ENCODE assay signal across 8 cellular contexts in the genomic region with DNA sequence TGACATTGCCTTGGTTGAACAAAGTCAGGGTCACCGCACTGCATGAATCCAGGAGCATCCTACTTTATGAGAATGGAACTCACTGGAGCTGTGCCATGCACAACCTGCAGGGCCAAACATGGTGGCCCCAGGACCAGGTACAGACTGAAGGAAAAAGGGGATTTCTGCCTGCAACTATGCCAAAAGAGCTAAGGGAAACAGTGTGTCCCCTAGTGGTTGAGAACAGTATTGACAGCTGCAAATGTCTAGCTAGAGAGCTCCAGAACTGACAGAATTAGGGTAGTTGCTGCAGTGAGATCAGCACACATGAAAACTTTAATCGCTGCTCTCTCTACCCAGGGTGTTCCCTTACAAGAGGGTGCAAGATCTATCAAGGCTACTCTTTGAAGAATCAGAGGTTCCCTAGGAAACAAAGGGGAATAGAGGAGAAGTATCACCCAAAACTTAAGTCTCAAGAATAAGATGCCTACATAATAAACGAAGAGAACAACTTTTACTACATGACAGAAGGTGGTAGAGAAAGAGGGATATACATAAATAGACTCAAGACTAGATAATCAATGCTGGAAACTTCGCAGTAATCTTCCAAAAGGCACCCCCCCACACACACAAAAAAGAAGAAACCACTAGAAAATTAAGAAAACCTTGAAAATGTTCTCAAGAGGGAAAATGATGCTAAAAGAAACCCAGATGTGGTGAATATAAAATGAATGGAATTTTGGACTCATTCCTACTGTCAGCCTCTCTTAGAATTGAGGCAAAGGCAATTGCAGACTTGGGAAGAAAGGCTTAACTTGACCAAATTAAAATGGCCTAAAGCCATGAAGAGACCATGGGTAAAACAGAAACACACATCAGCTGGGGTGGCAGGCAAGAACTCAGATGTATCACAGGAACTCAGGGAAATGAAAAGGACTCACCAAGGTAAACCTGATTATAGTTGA. TPM values are rescaled to one million over a fixed set of nuclear protein-coding genes. Genes with fewer than 3 reads are reported as not detected.
DNase-seq lines count a peak whose midpoint lies in the region; ATAC-seq and TF ChIP-seq lines count a peak whose summit lies in the region.

No MANE protein-coding gene starts in this region.

- H3K27me3 ChIP-seq in upper lobe of left lung, result no peaks in the 10 kb centered on the region

- H3K4me3 ChIP-seq in upper lobe of left lung, result no peak overlapping the region

- H3K9me3 ChIP-seq in upper lobe of left lung, result no peaks in the 10 kb centered on the region

- intact Hi-C loops in activated T-helper 1 cell treated with anti-CD3 and anti-CD28 coated beads, Interleukin-12 subunit alpha, Interleukin-12 subunit beta, Interleukin-2, Interleukin-4 antibody, amounts not matched to agents 30 ng/mL and 10 ng/mL and 1 ng/mL, durations not matched to agents 14 hours and 24 hours and 36 hours (cut with micrococcal nuclease), result loop anchor here (1.0 kb wide), 1 partner anchor 9 kb away; no protein-coding TSS in a partner anchor

- no peak overlapping the region for H3K4me3 Mint-ChIP-seq in activated T-helper 1 cell treated with anti-CD3 and anti-CD28 coated beads, Interleukin-12 subunit alpha, Interleukin-12 subunit beta, Interleukin-2, Interleukin-4 antibody, amounts not matched to agents 30 ng/mL and 10 ng/mL and 1 ng/mL, durations not matched to agents 14 hours and 24 hours and 36 hours

- H3K36me3 Mint-ChIP-seq in activated T-helper 1 cell treated with anti-CD3 and anti-CD28 coated beads, Interleukin-12 subunit alpha, Interleukin-12 subunit beta, Interleukin-2, Interleukin-4 antibody, amounts not matched to agents 30 ng/mL and 10 ng/mL and 1 ng/mL, durations not matched to agents 14 hours and 24 hours and 36 hours (ENCODE audit: low read depth), result peaks cover 2% of the 10 kb centered on the region

- H3K27ac Mint-ChIP-seq in activated T-helper 1 cell treated with anti-CD3 and anti-CD28 coated beads, Interleukin-12 subunit alpha, Interleukin-12 subunit beta, Interleukin-2, Interleukin-4 antibody, amounts not matched to agents 30 ng/mL and 10 ng/mL and 1 ng/mL, durations not matched to agents 14 hours and 24 hours and 36 hours, result peak overlapping the region; percentile 59

- DNase-seq in COLO668 (lab: John Stamatoyannopoulos, UW; ENCODE audit: unreplicated experiment), result peak; percentile 18
- DNase-seq in NCI-H1694 (lab: John Stamatoyannopoulos, UW), result peak; percentile 63
- peak; percentile 6 for DNase-seq in activated T-helper 1 cell treated with anti-CD3 and anti-CD28 coated beads, Interleukin-12 subunit alpha, Interleukin-12 subunit beta, Interleukin-2, Interleukin-4 antibody, amounts not matched to agents 30 ng/mL and 10 ng/mL and 1 ng/mL, durations not matched to agents 14 hours and 24 hours and 36 hours (ENCODE audit: low spot score)
- peak; percentile 80 for DNase-seq in iPS-NIHi7 (ENCODE audit: extremely low spot score)
- DNase-seq in upper lobe of left lung, result no peak

- no peaks in the 10 kb centered on the region for H3K9me3 Mint-ChIP-seq in activated T-helper 1 cell treated with anti-CD3 and anti-CD28 coated beads, Interleukin-12 subunit alpha, Interleukin-12 subunit beta, Interleukin-2, Interleukin-4 antibody, amounts not matched to agents 30 ng/mL and 10 ng/mL and 1 ng/mL, durations not matched to agents 14 hours and 24 hours and 36 hours

- H3K4me1 ChIP-seq in upper lobe of left lung, result peaks cover 11 to 23% (median 17%) of the 10 kb centered on the region in 4 donors

- no peak for TF ChIP-seq EP300 in upper lobe of left lung (IDR thresholded peaks at IDR 0.05)

- 80 to 81% methylated on average over 4 of the region's 4 CpGs for WGBS in upper lobe of left lung, 2 donors

- peak; percentile 43 to 76 (median 60) for TF ChIP-seq CTCF in upper lobe of left lung (IDR thresholded peaks at IDR 0.05)

- H3K27me3 Mint-ChIP-seq in activated T-helper 1 cell treated with anti-CD3 and anti-CD28 coated beads, Interleukin-12 subunit alpha, Interleukin-12 subunit beta, Interleukin-2, Interleukin-4 antibody, amounts not matched to agents 30 ng/mL and 10 ng/mL and 1 ng/mL, durations not matched to agents 14 hours and 24 hours and 36 hours (ENCODE audit: insufficient read depth), result peaks cover 1% of the 10 kb centered on the region

- peak; percentile 54 for ATAC-seq in GM18907 (IDR thresholded peaks at IDR 0.05; ENCODE audit: unreplicated experiment)
- ATAC-seq in upper lobe of left lung (ENCODE audit: low FRiP score in 2 of 2), result peak in 1 of 2 donors; percentile 60
- no peak for ATAC-seq in HG02759 (IDR thresholded peaks at IDR 0.05; ENCODE audit: unreplicated experiment)
- no peak for ATAC-seq in HG02870 (IDR thresholded peaks at IDR 0.05; ENCODE audit: unreplicated experiment)

- H3K4me1 Mint-ChIP-seq in activated T-helper 1 cell treated with anti-CD3 and anti-CD28 coated beads, Interleukin-12 subunit alpha, Interleukin-12 subunit beta, Interleukin-2, Interleukin-4 antibody, amounts not matched to agents 30 ng/mL and 10 ng/mL and 1 ng/mL, durations not matched to agents 14 hours and 24 hours and 36 hours (ENCODE audit: low read depth), result peaks cover 28% of the 10 kb centered on the region

- no peak overlapping the region for H3K27ac ChIP-seq in upper lobe of left lung

- no peaks in the 10 kb centered on the region for H3K36me3 ChIP-seq in upper lobe of left lung

- TF ChIP-seq POLR2A in upper lobe of left lung (IDR thresholded peaks at IDR 0.05), result no peak

RNA-seq across cellular contexts. Expression of a gene that starts 43.7 kb away (rescaled TPM):
- not detected in 2 replicates for total RNA-seq in activated T-helper 1 cell treated with anti-CD3 and anti-CD28 coated beads, Interleukin-12 subunit alpha, Interleukin-12 subunit beta, Interleukin-2, Interleukin-4 antibody, amounts not matched to agents 30 ng/mL and 10 ng/mL and 1 ng/mL, durations not matched to agents 14 hours and 24 hours and 36 hours
- 1 to 10 TPM in 3 of 6 donors, under 1 TPM in 1, not detected in 2; 0.80 to 4.4 (median 1.5) TPM for total RNA-seq in upper lobe of left lung

RNA-seq across cellular contexts. Expression of a gene that starts 56.2 kb away (rescaled TPM):
- total RNA-seq in activated T-helper 1 cell treated with anti-CD3 and anti-CD28 coated beads, Interleukin-12 subunit alpha, Interleukin-12 subunit beta, Interleukin-2, Interleukin-4 antibody, amounts not matched to agents 30 ng/mL and 10 ng/mL and 1 ng/mL, durations not matched to agents 14 hours and 24 hours and 36 hours, result 18.1 and 20.7 TPM in 2 replicates
- total RNA-seq in upper lobe of left lung, result 10 to 100 TPM in 5 of 6 donors, 1 to 10 TPM in 1; 7.9 to 26.2 (median 14.3) TPM

Comparison
In these comparisons a context has a peak if more than half of its experiments do, and no peak if none do; other contexts are left out.
1. DNase-seq: peak in COLO668 (single experiment), NCI-H1694 (single experiment), activated T-helper 1 cell treated with anti-CD3 and anti-CD28 coated beads, Interleukin-12 subunit alpha, Interleukin-12 subunit beta, Interleukin-2, Interleukin-4 antibody, amounts not matched to agents 30 ng/mL and 10 ng/mL and 1 ng/mL, durations not matched to agents 14 hours and 24 hours and 36 hours (single experiment) and iPS-NIHi7 (single experiment); none in upper lobe of left lung (0 of 2).